In the genomic region with DNA sequence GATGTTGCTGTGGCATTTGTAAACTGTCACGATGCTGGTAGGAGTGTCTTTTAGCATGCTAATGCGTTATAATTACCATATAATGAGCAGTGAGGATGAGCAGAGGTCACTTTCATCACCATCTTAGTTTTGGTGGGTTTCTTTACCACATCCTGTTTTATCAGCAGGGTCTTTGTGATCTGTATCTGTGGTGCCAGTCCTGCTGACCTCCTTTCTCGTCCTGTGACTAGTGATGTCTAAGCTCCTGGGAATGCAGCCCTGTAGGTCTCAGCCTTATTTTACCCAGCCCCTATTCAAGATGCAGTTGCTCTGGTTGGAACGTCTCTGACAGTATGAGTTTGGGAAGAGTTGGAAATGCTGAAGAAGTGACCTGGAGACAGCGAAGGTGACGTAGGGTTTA, we compare ENCODE assay signal across 28 cellular contexts.
DNase-seq lines count a peak whose midpoint lies in the region; ATAC-seq and TF ChIP-seq lines count a peak whose summit lies in the region.
"Had no signal": no experiment of that assay in that cellular context is flagged by ENCODE, and none has a peak within 500 bp of the region (broad histone marks: within the 10 kb centered on the region; RNA-seq: fewer than 3 reads in every experiment).

No MANE protein-coding gene starts in this region.

- H3K9me3 ChIP-seq in BLaER1 treated with 17β-estradiol and CSF1 and Interleukin-3, amounts not matched to agents 10 nM and 100 nM (replicated peaks in 1 of 11), result no peaks in the 10 kb centered on the region
- H3K9me3 ChIP-seq in HUES64 (ENCODE audit: insufficient read depth, low read depth, low read length) (no peaks in the 10 kb centered on the region), mesodermal cell (ENCODE audit: control insufficient read depth, low read length) (no peaks in the 10 kb centered on the region), adrenal gland (replicated peaks in 1 of 3) (no peaks in the 10 kb centered on the region)
- H3K9me3 ChIP-seq: A549, gastrocnemius medialis, HAP-1, lower lobe of right lung, spleen had no signal

- TF ChIP-seq CTCF in adrenal gland (IDR thresholded peaks at IDR 0.05), result no peak

- no peak for ATAC-seq in HG03354 (IDR thresholded peaks at IDR 0.05; ENCODE audit: poor library complexity, severe bottlenecking, unreplicated experiment)
- ATAC-seq: A549; activated CD8-positive, alpha-beta T cell treated with anti-CD3 and anti-CD28 coated beads for 36 hours; gastrocnemius medialis; lower lobe of right lung; stimulated activated naive CD8-positive, alpha-beta T cell treated with anti-CD3 and anti-CD28 coated beads, Interleukin-15, amount 100 ng/mL, for 72 hours had no signal

- H3K4me3 Mint-ChIP-seq in activated T-helper 2 cell treated with anti-CD3 and anti-CD28 coated beads, Interferon-gamma antibody, Interleukin-2, Interleukin-4, amounts not matched to agents 10 μg/mL and 5 μg/mL and 100 μg/mL, durations not matched to agents 14 hours and 24 hours and 36 hours (ENCODE audit: low read depth), result no peak overlapping the region
- H3K4me3 Mint-ChIP-seq: activated B cell treated with CpG ODN at 0.5 μM for 24 hours; activated CD8-positive, alpha-beta T cell treated with anti-CD3 and anti-CD28 coated beads for 36 hours; central memory CD8-positive, alpha-beta T cell; stimulated activated naive CD8-positive, alpha-beta T cell treated with anti-CD3 and anti-CD28 coated beads, Interleukin-15, amount 100 ng/mL, for 72 hours had no signal

- peaks cover 13 to 30% (median 19%) of the 10 kb centered on the region in 10 experiments for H3K4me1 ChIP-seq in BLaER1 treated with 17β-estradiol and CSF1 and Interleukin-3, amounts not matched to agents 10 nM and 100 nM
- H3K4me1 ChIP-seq in HUES64 (ENCODE audit: insufficient read depth, low read length), result peaks cover 35% of the 10 kb centered on the region
- peaks cover 48% of the 10 kb centered on the region for H3K4me1 ChIP-seq in mesodermal cell (ENCODE audit: control insufficient read depth, insufficient read depth, low read length, poor library complexity, severe bottlenecking)
- H3K4me1 ChIP-seq in adrenal gland (replicated peaks in 1 of 2), result no peaks in the 10 kb centered on the region
- H3K4me1 ChIP-seq: A549, gastrocnemius medialis, lower lobe of right lung, spleen had no signal

- H3K9me3 Mint-ChIP-seq in activated T-helper 2 cell treated with anti-CD3 and anti-CD28 coated beads, Interferon-gamma antibody, Interleukin-2, Interleukin-4, amounts not matched to agents 10 μg/mL and 5 μg/mL and 100 μg/mL, durations not matched to agents 14 hours and 24 hours and 36 hours, result no peaks in the 10 kb centered on the region
- H3K9me3 Mint-ChIP-seq: activated B cell treated with CpG ODN at 0.5 μM for 24 hours; activated CD8-positive, alpha-beta T cell treated with anti-CD3 and anti-CD28 coated beads for 36 hours; central memory CD8-positive, alpha-beta T cell; stimulated activated naive CD8-positive, alpha-beta T cell treated with anti-CD3 and anti-CD28 coated beads, Interleukin-15, amount 100 ng/mL, for 72 hours had no signal

- no peak overlapping the region for H3K27ac Mint-ChIP-seq in activated T-helper 2 cell treated with anti-CD3 and anti-CD28 coated beads, Interferon-gamma antibody, Interleukin-2, Interleukin-4, amounts not matched to agents 10 μg/mL and 5 μg/mL and 100 μg/mL, durations not matched to agents 14 hours and 24 hours and 36 hours
- H3K27ac Mint-ChIP-seq: activated B cell treated with CpG ODN at 0.5 μM for 24 hours; activated CD8-positive, alpha-beta T cell treated with anti-CD3 and anti-CD28 coated beads for 36 hours had no signal

- DNase-seq in ecto neural progenitor cell (ENCODE audit: low spot score) (peak; percentile 47), DMS53 treated with DMSO at 0.1 percent for 48 hours (lab: John Stamatoyannopoulos, UW; ENCODE audit: unreplicated experiment) (no peak), adrenal gland (no peak)
- DNase-seq in activated T-helper 2 cell treated with anti-CD3 and anti-CD28 coated beads, Interferon-gamma antibody, Interleukin-2, Interleukin-4, amounts not matched to agents 10 μg/mL and 5 μg/mL and 100 μg/mL, durations not matched to agents 14 hours and 24 hours and 36 hours (ENCODE audit: low spot score), result no peak
- DNase-seq: activated B cell treated with CpG ODN at 0.5 μM for 24 hours; activated CD8-positive, alpha-beta T cell treated with anti-CD3 and anti-CD28 coated beads for 36 hours; activated naive CD4-positive, alpha-beta T cell; activated T-cell treated with anti-CD3 and anti-CD28 coated beads for 4 hours; gastrocnemius medialis; GDM1; KG1; lower lobe of right lung; NCI-H187; NCI-H526 treated with DMSO at 0.1 percent for 48 hours; retina; spleen; stimulated activated CD4-positive, alpha-beta T cell treated with anti-CD3 and anti-CD28 coated beads, Interleukin-4, amount 100 ng/mL, for 4 hours; stimulated activated naive CD8-positive, alpha-beta T cell treated with anti-CD3 and anti-CD28 coated beads, Interleukin-15, amount 100 ng/mL, for 72 hours; T1000 had no signal

- H4K20me1 ChIP-seq in BLaER1 treated with 17β-estradiol and CSF1 and Interleukin-3, amounts not matched to agents 10 nM and 100 nM, result no peaks in the 10 kb centered on the region

- H3K4me3 ChIP-seq in BLaER1 treated with 17β-estradiol and CSF1 and Interleukin-3, amounts not matched to agents 10 nM and 100 nM, result no peak overlapping the region
- H3K4me3 ChIP-seq in HUES64 (ENCODE audit: low read length) (no peak overlapping the region), mesodermal cell (ENCODE audit: extremely low read depth, insufficient read depth, low read length, poor library complexity, severe bottlenecking) (no peak overlapping the region), adrenal gland (no peak overlapping the region)
- H3K4me3 ChIP-seq: A549, gastrocnemius medialis, HAP-1, lower lobe of right lung, spleen, tibial nerve had no signal

- intact Hi-C loops in activated T-helper 2 cell treated with anti-CD3 and anti-CD28 coated beads, Interferon-gamma antibody, Interleukin-2, Interleukin-4, amounts not matched to agents 10 μg/mL and 5 μg/mL and 100 μg/mL, durations not matched to agents 14 hours and 24 hours and 36 hours (cut with micrococcal nuclease), result no loop called here
- intact Hi-C loops in adrenal gland (cut with DNase I), result no loop called here

- 59% methylated on average over 6 of the region's 6 CpGs for WGBS in HUES64
- 67 to 70% methylated on average over 3 to 4 of the region's 6 CpGs for WGBS in mesodermal cell (ENCODE audit: insufficient coverage in 2 of 2), 2 experiments
- WGBS in adrenal gland, 4 donors, result 80 to 87% (median 84%) methylated on average over 6 of the region's 6 CpGs

- no peak overlapping the region for H3K9ac ChIP-seq in BLaER1 treated with 17β-estradiol and CSF1 and Interleukin-3, amounts not matched to agents 10 nM and 100 nM
- no peak overlapping the region for H3K9ac ChIP-seq in HUES64 (ENCODE audit: low read depth, low read length)

- H3K4me1 Mint-ChIP-seq in activated T-helper 2 cell treated with anti-CD3 and anti-CD28 coated beads, Interferon-gamma antibody, Interleukin-2, Interleukin-4, amounts not matched to agents 10 μg/mL and 5 μg/mL and 100 μg/mL, durations not matched to agents 14 hours and 24 hours and 36 hours (ENCODE audit: low read depth), result peaks cover 3% of the 10 kb centered on the region
- H3K4me1 Mint-ChIP-seq: activated B cell treated with CpG ODN at 0.5 μM for 24 hours; central memory CD8-positive, alpha-beta T cell had no signal

- H3K4me2 ChIP-seq in BLaER1 treated with 17β-estradiol and CSF1 and Interleukin-3, amounts not matched to agents 10 nM and 100 nM, result peak overlapping the region; percentile 15 to 73 (median 63); a peak in 21 of 22 replicates
- H3K4me2 ChIP-seq: A549 had no signal

- 0 out of 22 replicates have a peak overlapping the region, but pooled peaks of 1 of the 11 experiments have one; percentile 21 for H3K27ac ChIP-seq in BLaER1 treated with 17β-estradiol and CSF1 and Interleukin-3, amounts not matched to agents 10 nM and 100 nM
- H3K27ac ChIP-seq in HUES64 (ENCODE audit: low read depth, low read length) (peak overlapping the region; percentile 5; the same call in 1 of the 2 replicates), mesodermal cell (ENCODE audit: low read depth, low read length, severe bottlenecking) (peak overlapping the region; percentile 54), adrenal gland (no peak overlapping the region)
- H3K27ac ChIP-seq: A549, epithelial cell of prostate, gastrocnemius medialis, lower lobe of right lung, spleen, tibial nerve had no signal

- no peaks in the 10 kb centered on the region for H3K27me3 ChIP-seq in BLaER1 treated with 17β-estradiol and CSF1 and Interleukin-3, amounts not matched to agents 10 nM and 100 nM
- no peaks in the 10 kb centered on the region for H3K27me3 ChIP-seq in HUES64 (ENCODE audit: insufficient read depth, low read length)
- no peaks in the 10 kb centered on the region for H3K27me3 ChIP-seq in adrenal gland
- H3K27me3 ChIP-seq: gastrocnemius medialis, spleen, tibial nerve had no signal

- peaks cover 17% of the 10 kb centered on the region for H3K27me3 Mint-ChIP-seq in activated T-helper 2 cell treated with anti-CD3 and anti-CD28 coated beads, Interferon-gamma antibody, Interleukin-2, Interleukin-4, amounts not matched to agents 10 μg/mL and 5 μg/mL and 100 μg/mL, durations not matched to agents 14 hours and 24 hours and 36 hours (ENCODE audit: low read depth)
- H3K27me3 Mint-ChIP-seq: activated CD8-positive, alpha-beta T cell treated with anti-CD3 and anti-CD28 coated beads for 36 hours; stimulated activated naive CD8-positive, alpha-beta T cell treated with anti-CD3 and anti-CD28 coated beads, Interleukin-15, amount 100 ng/mL, for 72 hours had no signal

- no peaks in the 10 kb centered on the region for H3K36me3 Mint-ChIP-seq in activated T-helper 2 cell treated with anti-CD3 and anti-CD28 coated beads, Interferon-gamma antibody, Interleukin-2, Interleukin-4, amounts not matched to agents 10 μg/mL and 5 μg/mL and 100 μg/mL, durations not matched to agents 14 hours and 24 hours and 36 hours (ENCODE audit: low read depth)

- no peak for TF ChIP-seq POLR2A in adrenal gland (IDR thresholded peaks at IDR 0.05)

- H3K36me3 ChIP-seq in BLaER1 treated with 17β-estradiol and CSF1 and Interleukin-3, amounts not matched to agents 10 nM and 100 nM, result no peaks in the 10 kb centered on the region
- H3K36me3 ChIP-seq in HUES64 (ENCODE audit: insufficient read depth, low read length), result no peaks in the 10 kb centered on the region
- H3K36me3 ChIP-seq in mesodermal cell (ENCODE audit: control insufficient read depth, insufficient read depth, low read length), result no peaks in the 10 kb centered on the region
- no peaks in the 10 kb centered on the region for H3K36me3 ChIP-seq in adrenal gland (replicated peaks in 1 of 2)
- H3K36me3 ChIP-seq: gastrocnemius medialis, HAP-1, lower lobe of right lung, spleen, tibial nerve had no signal

Comparison
In these comparisons a context has a peak if more than half of its experiments do, and no peak if none do; other contexts are left out.
1. H3K27ac ChIP-seq: peak in HUES64 (single experiment) and mesodermal cell (single experiment); none in adrenal gland (0 of 5).